Comparison of ENCODE assay signal across 12 cellular contexts in the genomic region with DNA sequence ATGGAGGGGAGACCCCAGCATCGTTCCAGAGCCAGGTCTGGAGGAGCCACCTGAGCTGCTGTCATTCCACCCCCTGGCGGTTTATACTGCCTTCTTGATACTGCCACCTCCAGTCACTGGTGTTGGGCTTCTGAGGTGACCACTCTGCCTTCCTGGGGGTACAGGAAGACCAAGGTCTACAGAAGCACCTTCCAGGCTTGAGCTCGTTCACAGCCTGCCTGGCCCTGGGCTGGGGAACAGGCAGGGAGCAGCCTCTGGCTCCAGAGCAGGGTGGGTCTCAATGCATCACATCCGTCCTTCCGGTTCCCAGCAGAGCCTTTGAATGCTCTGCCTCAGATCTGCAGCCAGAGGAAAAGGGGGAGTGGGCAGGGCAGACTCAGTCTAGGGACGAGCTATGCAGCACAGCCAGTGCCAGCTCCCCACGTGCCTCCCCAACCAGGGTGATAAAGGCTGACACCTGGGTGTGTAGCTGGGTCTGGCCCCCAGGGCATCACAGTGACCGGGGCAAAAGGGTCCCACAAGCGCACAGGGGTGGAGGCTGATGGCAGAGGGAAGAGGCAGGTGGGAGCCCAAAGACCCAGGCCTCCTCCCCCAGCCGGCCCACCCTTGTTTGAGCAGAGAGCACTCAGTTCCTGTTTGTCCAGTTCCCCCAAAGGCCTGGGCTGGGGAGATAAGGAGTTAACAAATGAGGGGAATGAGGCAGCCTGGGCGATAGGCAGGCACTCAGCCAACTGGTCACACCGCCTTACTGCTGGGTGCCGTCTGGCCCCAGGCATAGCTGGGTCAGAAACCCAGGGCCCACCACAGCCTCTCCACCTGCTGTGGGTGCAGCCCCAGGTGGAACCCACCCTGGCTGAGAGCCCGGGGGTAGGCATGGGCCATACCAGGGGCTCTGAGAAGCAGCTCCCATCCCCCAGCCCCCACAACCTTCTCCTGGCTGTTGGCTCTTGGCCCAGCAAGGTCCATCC. TPM values are rescaled to one million over a fixed set of nuclear protein-coding genes. Genes with fewer than 3 reads are reported as not detected.
DNase-seq lines count a peak whose midpoint lies in the region; ATAC-seq and TF ChIP-seq lines count a peak whose summit lies in the region.
"Had no signal": no experiment of that assay in that cellular context is flagged by ENCODE, and none has a peak within 500 bp of the region (broad histone marks: within the 10 kb centered on the region; RNA-seq: fewer than 3 reads in every experiment).

No MANE protein-coding gene starts in this region.

- no peak for TF ChIP-seq CTCF in body of pancreas (IDR thresholded peaks at IDR 0.05)

- 32 to 35% methylated on average over 11 to 14 of the region's 14 CpGs for WGBS in body of pancreas, 2 donors

- DNase-seq in DMS 273 (lab: John Stamatoyannopoulos, UW; ENCODE audit: unreplicated experiment) = peak; percentile 45
- no peak for DNase-seq in DMS 273 treated with DMSO at 0.1 percent for 48 hours (lab: John Stamatoyannopoulos, UW)
- DNase-seq in body of pancreas = peak; percentile 56 to 82 (median 75)
- DNase-seq in left kidney (ENCODE audit: low read depth, low spot score) = peak; percentile 58
- DNase-seq in substantia nigra (lab: John Stamatoyannopoulos, UW) = peak in 2 of 49 donors; percentile 48 to 90
- no peak for DNase-seq in AG08396 (ENCODE audit: low spot score)
- DNase-seq in HPDE6-E6E7 (ENCODE audit: extremely low spot score) = no peak
- DNase-seq: activated gamma-delta T cell treated with Interleukin-2 at 50 U/mL for 16 hours, NCI-H1436 had no signal

- no peaks in the 10 kb centered on the region for H3K36me3 ChIP-seq in body of pancreas (replicated peaks in 1 of 2; ENCODE audit: insufficient read depth in 1 of 2, low read depth in 2 of 2)

- peaks cover 21% of the 10 kb centered on the region for H3K4me1 ChIP-seq in body of pancreas

- intact Hi-C loops in body of pancreas (cut with DNase I) = no loop called here

- H3K9me3 ChIP-seq in body of pancreas = no peaks in the 10 kb centered on the region

- H3K27me3 ChIP-seq in body of pancreas = no peaks in the 10 kb centered on the region

- H3K4me3 ChIP-seq in body of pancreas = no peak overlapping the region

- peak in 1 of 3 donors; percentile 14 for TF ChIP-seq POLR2A in body of pancreas (IDR thresholded peaks at IDR 0.05)

- ATAC-seq in body of pancreas (peak; percentile 58), GM18858 (IDR thresholded peaks at IDR 0.05; ENCODE audit: unreplicated experiment) (no peak)

- H3K27ac ChIP-seq in body of pancreas (peak overlapping the region; percentile 25 to 81 (median 72)), substantia nigra (ENCODE audit: low read depth, low read length, poor library complexity, severe bottlenecking) (peak overlapping the region; percentile 62)
- H3K27ac ChIP-seq: 22Rv1 had no signal

RNA-seq across cellular contexts. Expression of gene DEGS2, which starts 17.1 kb away (rescaled TPM):
- total RNA-seq in body of pancreas = 10 to 100 TPM in 1 of 2 donors, 1 to 10 TPM in 1; 7.3 to 10.5 TPM
- total RNA-seq: SK-MEL-5 had no signal

Comparison
In these comparisons a context has a peak if more than half of its experiments do, and no peak if none do; other contexts are left out.
1. DNase-seq: peak in DMS 273 (single experiment), body of pancreas (4 of 4) and left kidney (single experiment); none in DMS 273 treated with DMSO at 0.1 percent for 48 hours (single experiment), AG08396 (single experiment) and HPDE6-E6E7 (single experiment).